8 cellular contexts compared by ENCODE assay signal in genomic region chr6:137870744-137871247, GRCh38. TPM values are rescaled to one million over a fixed set of nuclear protein-coding genes. Genes with fewer than 3 reads are reported as not detected.
A peak's percentile ranks its signal among the peaks of the same experiment; 100 is the strongest.
DNase-seq lines count a peak whose midpoint lies in the region; ATAC-seq lines count a peak whose summit lies in the region.

No MANE protein-coding gene starts in this region.

- no peaks in the 10 kb centered on the region for H3K27me3 Mint-ChIP-seq in activated T-cell treated with anti-CD3 and anti-CD28 coated beads, Interleukin-2, amount 50 U/mL, for 24 hours
- H3K27me3 Mint-ChIP-seq in immature natural killer cell (ENCODE audit: low read depth in 3 of 3), result peaks cover 27 to 70% (median 61%) of the 10 kb centered on the region in 3 donors

- ATAC-seq in GM18498 (IDR thresholded peaks at IDR 0.05; ENCODE audit: unreplicated experiment) (peak; percentile 31), HG02885 (IDR thresholded peaks at IDR 0.05; ENCODE audit: poor library complexity, unreplicated experiment) (peak; percentile 23), HG02610 (IDR thresholded peaks at IDR 0.05; ENCODE audit: unreplicated experiment) (no peak), HG03039 (IDR thresholded peaks at IDR 0.05; ENCODE audit: unreplicated experiment) (no peak)

- no peaks in the 10 kb centered on the region for H3K27me3 ChIP-seq in MG63

- peaks cover 21% of the 10 kb centered on the region for H3K36me3 ChIP-seq in MG63

- H3K36me3 Mint-ChIP-seq in activated T-cell treated with anti-CD3 and anti-CD28 coated beads, Interleukin-2, amount 50 U/mL, for 24 hours (ENCODE audit: low read depth), result peaks cover 92% of the 10 kb centered on the region
- peaks cover 26 to 39% (median 30%) of the 10 kb centered on the region in 3 donors for H3K36me3 Mint-ChIP-seq in immature natural killer cell

- H3K4me3 ChIP-seq in MG63, result no peak overlapping the region

- H3K9me3 Mint-ChIP-seq in activated T-cell treated with anti-CD3 and anti-CD28 coated beads, Interleukin-2, amount 50 U/mL, for 24 hours, result no peaks in the 10 kb centered on the region
- H3K9me3 Mint-ChIP-seq in immature natural killer cell, result peaks cover 0 to 2% (median 0%) of the 10 kb centered on the region in 6 donors

- peaks cover 35% of the 10 kb centered on the region for H3K4me1 Mint-ChIP-seq in activated T-cell treated with anti-CD3 and anti-CD28 coated beads, Interleukin-2, amount 50 U/mL, for 24 hours (ENCODE audit: low read depth)
- H3K4me1 Mint-ChIP-seq in immature natural killer cell, result peaks cover 71 to 79% of the 10 kb centered on the region in 2 donors

- H3K9me3 ChIP-seq in MG63, result peaks cover 2% of the 10 kb centered on the region; the same call in 1 of the 2 replicates

- no peak for DNase-seq in activated T-cell treated with anti-CD3 and anti-CD28 coated beads, Interleukin-2, amount 50 U/mL, for 24 hours
- DNase-seq in immature natural killer cell (peak; percentile 20 to 50 (median 41)), NCI-H2081 (lab: John Stamatoyannopoulos, UW) (no peak), MG63 (no peak)

- peak overlapping the region; percentile 93 for H3K4me3 Mint-ChIP-seq in activated T-cell treated with anti-CD3 and anti-CD28 coated beads, Interleukin-2, amount 50 U/mL, for 24 hours
- H3K4me3 Mint-ChIP-seq in immature natural killer cell, result peak overlapping the region; percentile 88 to 97 (median 94)

- H3K27ac Mint-ChIP-seq in activated T-cell treated with anti-CD3 and anti-CD28 coated beads, Interleukin-2, amount 50 U/mL, for 24 hours, result peak overlapping the region; percentile 95
- H3K27ac Mint-ChIP-seq in immature natural killer cell, result peak overlapping the region; percentile 70 to 98 (median 91)

RNA-seq across cellular contexts. Expression of gene TNFAIP3, which starts 3.7 kb away (rescaled TPM):
- 100 to 1,000 TPM in 2 of 3 donors, 10 to 100 TPM in 1; 55.8 to 118 (median 117) TPM for polyA plus RNA-seq in immature natural killer cell
- total RNA-seq in MG63 (2014; rRNA removed; shearing (Covaris generic); ENCODE audit: low replicate concordance), result 0.79 and 2.4 TPM in 2 replicates

Comparison
In these comparisons a context has a peak if more than half of its experiments do, and no peak if none do; other contexts are left out.
1. ATAC-seq: peak in GM18498 (single experiment) and HG02885 (single experiment); none in HG02610 (single experiment) and HG03039 (single experiment).
2. DNase-seq: peak in immature natural killer cell (3 of 3); none in activated T-cell treated with anti-CD3 and anti-CD28 coated beads, Interleukin-2, amount 50 U/mL, for 24 hours (single experiment), NCI-H2081 (0 of 2) and MG63 (single experiment).